ENCODE assay signal across 30 cellular contexts in the genomic region with DNA sequence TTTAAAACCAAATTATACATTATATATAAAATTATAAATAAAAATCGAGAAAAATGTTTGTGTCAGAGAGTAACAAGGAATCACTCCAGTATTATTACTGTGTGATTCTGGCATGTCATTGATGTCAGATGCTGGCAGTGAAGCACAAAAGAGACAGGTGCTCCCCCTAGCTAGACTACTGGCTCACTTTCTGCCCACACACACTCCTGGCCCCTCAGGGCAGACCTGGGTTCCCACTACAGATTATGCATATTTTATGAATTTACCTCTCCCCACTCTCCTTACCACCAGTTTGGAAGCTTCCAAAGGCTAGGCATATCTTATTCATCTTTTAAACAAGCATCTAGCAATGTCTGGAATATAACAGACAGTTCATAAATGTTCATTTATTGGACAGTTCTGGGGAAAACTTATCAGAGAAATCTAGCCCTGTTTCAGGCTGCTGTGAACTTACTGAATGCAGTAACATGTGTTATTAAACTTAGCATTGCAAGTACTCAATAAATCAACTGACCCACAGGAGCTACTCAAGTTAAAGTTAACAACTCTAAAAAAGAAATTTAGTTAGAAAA. TPM values are rescaled to one million over a fixed set of nuclear protein-coding genes. Genes with fewer than 3 reads are reported as not detected.
DNase-seq lines count a peak whose midpoint lies in the region; ATAC-seq and TF ChIP-seq lines count a peak whose summit lies in the region.
"Had no signal": no experiment of that assay in that cellular context is flagged by ENCODE, and none has a peak within 500 bp of the region (broad histone marks: within the 10 kb centered on the region; RNA-seq: fewer than 3 reads in every experiment).

No MANE protein-coding gene starts in this region.

- H3K27me3 Mint-ChIP-seq in memory B cell: no peaks in the 10 kb centered on the region
- H3K27me3 Mint-ChIP-seq: activated naive CD8-positive, alpha-beta T cell treated with anti-CD3 and anti-CD28 coated beads, Interleukin-2, amount 10 ng/mL, durations not matched to agents 7 days and 5 days had no signal

- 0 out of 2 replicates have a peak, but pooled peaks have one; percentile 25 for TF ChIP-seq CTCF in WERI-Rb-1 (IDR thresholded peaks at IDR 0.05; ENCODE audit: low read depth, low read length)
- no peak for TF ChIP-seq CTCF in mucosa of descending colon (IDR thresholded peaks at IDR 0.05)

- no peak overlapping the region for H3K4me3 Mint-ChIP-seq in memory B cell
- H3K4me3 Mint-ChIP-seq: activated naive CD8-positive, alpha-beta T cell treated with anti-CD3 and anti-CD28 coated beads, Interleukin-2, amount 10 ng/mL, durations not matched to agents 7 days and 5 days; natural killer cell had no signal

- intact Hi-C loops in mucosa of descending colon (cut with DNase I, micrococcal nuclease): no loop called here

- peaks cover 29% of the 10 kb centered on the region for H3K36me3 Mint-ChIP-seq in memory B cell
- H3K36me3 Mint-ChIP-seq: natural killer cell had no signal

- no peaks in the 10 kb centered on the region for H3K9me3 Mint-ChIP-seq in memory B cell
- H3K9me3 Mint-ChIP-seq: natural killer cell had no signal

- H3K27me3 ChIP-seq in WERI-Rb-1 (ENCODE audit: insufficient read depth, low read depth, severe bottlenecking): no peaks in the 10 kb centered on the region
- H3K27me3 ChIP-seq: BLaER1, thyroid gland had no signal

- peak overlapping the region; percentile 61 for H3K27ac Mint-ChIP-seq in memory B cell
- H3K27ac Mint-ChIP-seq: activated naive CD8-positive, alpha-beta T cell treated with anti-CD3 and anti-CD28 coated beads, Interleukin-2, amount 10 ng/mL, durations not matched to agents 7 days and 5 days had no signal

- peaks cover 7% of the 10 kb centered on the region for H3K36me3 ChIP-seq in WERI-Rb-1
- H3K36me3 ChIP-seq in mucosa of descending colon (ENCODE audit: low read depth): no peaks in the 10 kb centered on the region
- H3K36me3 ChIP-seq: thyroid gland had no signal

- H3K4me3 ChIP-seq in WERI-Rb-1 (ENCODE audit: low read depth, low read length) (no peak overlapping the region), mucosa of descending colon (no peak overlapping the region)
- H3K4me3 ChIP-seq: BLaER1, GM12878, heart left ventricle, thyroid gland had no signal

- no peaks in the 10 kb centered on the region for H3K9me3 ChIP-seq in WERI-Rb-1 (ENCODE audit: severe bottlenecking)
- no peaks in the 10 kb centered on the region for H3K9me3 ChIP-seq in mucosa of descending colon
- H3K9me3 ChIP-seq: thyroid gland had no signal

- ATAC-seq in memory B cell (ENCODE audit: low read depth) (no peak), mucosa of descending colon (no peak)
- ATAC-seq: GM12878, heart left ventricle, natural killer cell had no signal

- H3K4me1 Mint-ChIP-seq in memory B cell: peaks cover 25% of the 10 kb centered on the region

- H3K4me1 ChIP-seq in mucosa of descending colon (ENCODE audit: low read depth): peaks cover 12% of the 10 kb centered on the region
- H3K4me1 ChIP-seq: BLaER1 had no signal

- DNase-seq in D341Med (ENCODE audit: low spot score) (peak; percentile 25), NCI-H69 (lab: John Stamatoyannopoulos, UW) (peak; percentile 34), WERI-Rb-1 (no peak), memory B cell (ENCODE audit: low spot score in 2 of 2) (no peak), NCI-H226 (no peak), mucosa of descending colon (no peak), NAMALWA (ENCODE audit: low spot score) (no peak), glomerular visceral epithelial cell (ENCODE audit: extremely low spot score) (no peak)
- DNase-seq: activated CD4-positive, alpha-beta T cell treated with anti-CD3 and anti-CD28 coated beads for 4 hours; activated CD8-positive, alpha-beta memory T cell treated with anti-CD3 and anti-CD28 coated beads for 24 hours; activated effector memory CD4-positive, alpha-beta T cell treated with anti-CD3 and anti-CD28 coated beads, Interleukin-2, amount 50 U/mL, for 16 hours; activated naive CD8-positive, alpha-beta T cell treated with anti-CD3 and anti-CD28 coated beads, Interleukin-2, amount 10 ng/mL, durations not matched to agents 7 days and 5 days; cortex of kidney; effector memory CD4-positive, alpha-beta T cell; EL; erythroblast; foreskin fibroblast; heart left ventricle; KBM-7; kidney; MM.1S; natural killer cell; NCI-H1417 treated with DMSO at 0.1 percent for 48 hours; NCI-H2081 treated with DMSO at 0.1 percent for 48 hours; NCI-H2227 treated with DMSO at 0.1 percent for 48 hours; NCI-H748 treated with DMSO at 0.1 percent for 48 hours; stimulated activated CD4-positive, alpha-beta T cell treated with anti-CD3 and anti-CD28 coated beads, Interleukin-4, amount 100 ng/mL, for 1 hour; thyroid gland had no signal

- no peak overlapping the region for H3K27ac ChIP-seq in WERI-Rb-1
- H3K27ac ChIP-seq: BLaER1, heart left ventricle, thyroid gland had no signal

RNA-seq across cellular contexts. Expression of gene SNX3, which starts 12.8 kb away (rescaled TPM):
- 100 to 1,000 TPM in 2 of 3 donors, 10 to 100 TPM in 1; 97.8 to 139 (median 103) TPM for total RNA-seq in mucosa of descending colon

RNA-seq across cellular contexts. Expression of gene AFG1L, which starts 46.8 kb away (rescaled TPM):
- total RNA-seq in mucosa of descending colon: 10 to 100 TPM in 2 of 3 donors, 1 to 10 TPM in 1; 8.4 to 11.7 (median 10.6) TPM

Comparison
In these comparisons a context has a peak if more than half of its experiments do, and no peak if none do; other contexts are left out.
1. DNase-seq: peak in D341Med (single experiment) and NCI-H69 (single experiment); none in WERI-Rb-1 (single experiment), memory B cell (0 of 2), NCI-H226 (single experiment), mucosa of descending colon (0 of 3), NAMALWA (single experiment) and glomerular visceral epithelial cell (single experiment).